Comparison of ENCODE assay signal across 31 cellular contexts in genomic region chr22:47335958-47336357, GRCh38.
"Had no signal": no experiment of that assay in that cellular context is flagged by ENCODE, and none has a peak within 500 bp of the region (broad histone marks: within the 10 kb centered on the region; RNA-seq: fewer than 3 reads in every experiment).

No MANE protein-coding gene starts in this region.

- H3K27me3 ChIP-seq: ascending aorta, cardiac muscle cell, colonic mucosa had no signal

- FAIRE-seq: endometrium had no signal

- H3K4me3 ChIP-seq: ascending aorta, breast epithelium, cardiac muscle cell, colonic mucosa, gastrocnemius medialis, heart left ventricle had no signal

- ATAC-seq: activated CD4-positive, alpha-beta T cell treated with anti-CD3 and anti-CD28 coated beads for 36 hours; activated CD8-positive, alpha-beta T cell treated with anti-CD3 and anti-CD28 coated beads, Interleukin-2, amount 10 ng/mL, durations not matched to agents 7 days and 5 days; activated T-cell treated with anti-CD3 and anti-CD28 coated beads, Interleukin-2, amount 50 U/mL, for 72 hours; activated T-helper 17 cell treated with anti-CD3 and anti-CD28 coated beads, Interleukin-2, amount 50 U/mL, for 72 hours; esophagus mucosa; gastrocnemius medialis; heart left ventricle had no signal

- H3K27me3 Mint-ChIP-seq: activated CD4-positive, alpha-beta T cell treated with anti-CD3 and anti-CD28 coated beads, Interleukin-2, amount 10 ng/mL, durations not matched to agents 24 days and 14 days had no signal

- H3K4me1 ChIP-seq: ascending aorta, breast epithelium, colonic mucosa, gastrocnemius medialis, heart left ventricle had no signal

- H3K9me3 Mint-ChIP-seq: activated CD4-positive, alpha-beta T cell treated with anti-CD3 and anti-CD28 coated beads, Interleukin-2, amount 10 ng/mL, durations not matched to agents 24 days and 14 days had no signal

- H3K27ac Mint-ChIP-seq: activated CD4-positive, alpha-beta memory T cell treated with anti-CD3 and anti-CD28 coated beads for 36 hours; activated CD4-positive, alpha-beta T cell treated with anti-CD3 and anti-CD28 coated beads for 36 hours; activated CD4-positive, alpha-beta T cell treated with anti-CD3 and anti-CD28 coated beads, Interleukin-2, amount 10 ng/mL, durations not matched to agents 24 days and 14 days; activated CD8-positive, alpha-beta T cell treated with anti-CD3 and anti-CD28 coated beads, Interleukin-2, amount 10 ng/mL, durations not matched to agents 7 days and 5 days; activated naive CD8-positive, alpha-beta T cell; activated T-cell treated with anti-CD3 and anti-CD28 coated beads, Interleukin-2, amount 50 U/mL, for 24 hours; activated T-cell treated with anti-CD3 and anti-CD28 coated beads, Interleukin-2, amount 50 U/mL, for 72 hours; activated T-helper 17 cell treated with anti-CD3 and anti-CD28 coated beads, Interleukin-2, amount 50 U/mL, for 72 hours had no signal

- H3K4me3 Mint-ChIP-seq: activated CD4-positive, alpha-beta memory T cell treated with anti-CD3 and anti-CD28 coated beads for 36 hours; activated CD4-positive, alpha-beta T cell treated with anti-CD3 and anti-CD28 coated beads for 36 hours; activated CD4-positive, alpha-beta T cell treated with anti-CD3 and anti-CD28 coated beads, Interleukin-2, amount 10 ng/mL, durations not matched to agents 24 days and 14 days; activated CD8-positive, alpha-beta T cell treated with anti-CD3 and anti-CD28 coated beads, Interleukin-2, amount 10 ng/mL, durations not matched to agents 7 days and 5 days; activated naive CD8-positive, alpha-beta T cell; activated T-cell treated with anti-CD3 and anti-CD28 coated beads, Interleukin-2, amount 50 U/mL, for 24 hours; activated T-cell treated with anti-CD3 and anti-CD28 coated beads, Interleukin-2, amount 50 U/mL, for 72 hours; activated T-helper 17 cell treated with anti-CD3 and anti-CD28 coated beads, Interleukin-2, amount 50 U/mL, for 72 hours; brain had no signal

- H3K36me3 ChIP-seq: ascending aorta, breast epithelium, cardiac muscle cell, colonic mucosa, gastrocnemius medialis, heart left ventricle had no signal

- DNase-seq: activated CD4-positive, alpha-beta memory T cell treated with anti-CD3 and anti-CD28 coated beads for 36 hours; activated CD4-positive, alpha-beta T cell treated with anti-CD3 and anti-CD28 coated beads for 36 hours; activated CD4-positive, alpha-beta T cell treated with anti-CD3 and anti-CD28 coated beads, Interleukin-2, amount 10 ng/mL, durations not matched to agents 24 days and 14 days; activated CD4-positive, CD25-positive, alpha-beta regulatory T cell; activated CD4-positive, CD25-positive, alpha-beta regulatory T cell treated with anti-CD3 and anti-CD28 coated beads, Interleukin-2, amount 50 U/mL, for 72 hours; activated CD8-positive, alpha-beta memory T cell treated with anti-CD3 and anti-CD28 coated beads, Interleukin-2, amount 50 U/mL, for 48 hours; activated CD8-positive, alpha-beta T cell treated with anti-CD3 and anti-CD28 coated beads, Interleukin-2, amount 10 ng/mL, durations not matched to agents 7 days and 5 days; activated effector memory CD4-positive, alpha-beta T cell treated with Interleukin-2 at 50 U/mL for 16 hours; activated gamma-delta T cell treated with Interleukin-2 at 50 U/mL for 16 hours; activated naive CD4-positive, alpha-beta T cell treated with anti-CD3 and anti-CD28 coated beads, Interleukin-2, amount 50 U/mL, for 16 hours; activated naive CD4-positive, alpha-beta T cell treated with Interleukin-2 at 50 U/mL for 16 hours; activated T-cell treated with anti-CD3 and anti-CD28 coated beads for 4 hours; activated T-cell treated with anti-CD3 and anti-CD28 coated beads, Interleukin-2, amount 50 U/mL, for 24 hours; activated T-cell treated with anti-CD3 and anti-CD28 coated beads, Interleukin-2, amount 50 U/mL, for 72 hours; central memory CD4-positive, alpha-beta T cell; cerebellar nuclear complex; colonic mucosa; effector CD8-positive, alpha-beta T cell; foreskin fibroblast; gastrocnemius medialis; glutamatergic neuron; heart left ventricle; T-helper 2 cell had no signal

- H3K4me1 Mint-ChIP-seq: activated CD4-positive, alpha-beta T cell treated with anti-CD3 and anti-CD28 coated beads for 36 hours; activated CD4-positive, alpha-beta T cell treated with anti-CD3 and anti-CD28 coated beads, Interleukin-2, amount 10 ng/mL, durations not matched to agents 24 days and 14 days; activated T-helper 17 cell treated with anti-CD3 and anti-CD28 coated beads, Interleukin-2, amount 50 U/mL, for 72 hours; brain had no signal

- H3K36me3 Mint-ChIP-seq: activated CD4-positive, alpha-beta memory T cell treated with anti-CD3 and anti-CD28 coated beads for 36 hours; activated naive CD8-positive, alpha-beta T cell; brain had no signal

- H3K27ac ChIP-seq: ascending aorta, breast epithelium, cardiac muscle cell, colonic mucosa, gastrocnemius medialis, heart left ventricle had no signal

- H3K9me3 ChIP-seq: colonic mucosa, gastrocnemius medialis had no signal
